Comparison of ENCODE assay signal across 11 cellular contexts in genomic region chr2:135055182-135055786, GRCh38. TPM values are rescaled to one million over a fixed set of nuclear protein-coding genes. Genes with fewer than 3 reads are reported as not detected.
A peak's percentile ranks its signal among the peaks of the same experiment; 100 is the strongest.
DNase-seq lines count a peak whose midpoint lies in the region; ATAC-seq and TF ChIP-seq lines count a peak whose summit lies in the region.
"Had no signal": no experiment of that assay in that cellular context is flagged by ENCODE, and none has a peak within 500 bp of the region (broad histone marks: within the 10 kb centered on the region; RNA-seq: fewer than 3 reads in every experiment).

No MANE protein-coding gene starts in this region.

- H3K9me3 Mint-ChIP-seq in WTC11 = no peaks in the 10 kb centered on the region

- no peak for TF ChIP-seq EP300 in sigmoid colon (IDR thresholded peaks at IDR 0.05)

- H3K27ac ChIP-seq in left ventricle myocardium inferior (replicated peaks) = peak overlapping the region; percentile 39
- H3K27ac ChIP-seq in thyroid gland = no peak overlapping the region
- peak overlapping the region in 2 of 4 donors; percentile 33 to 95 for H3K27ac ChIP-seq in sigmoid colon
- H3K27ac ChIP-seq: Peyer's patch had no signal

- H3K4me1 ChIP-seq in left ventricle myocardium inferior = peaks cover 87% of the 10 kb centered on the region
- peaks cover 5 to 22% of the 10 kb centered on the region in 2 donors for H3K4me1 ChIP-seq in thyroid gland
- H3K4me1 ChIP-seq in sigmoid colon = peaks cover 0 to 51% (median 34%) of the 10 kb centered on the region in 4 donors

- CTCF ChIA-PET in WTC11 (lab: Charles Lee) = interaction anchor here (1.1 kb wide), 1 partner anchor 12 kb away, joined by 3 read pairs; no protein-coding TSS in a partner anchor

- TF ChIP-seq POLR2A in thyroid gland (IDR thresholded peaks at IDR 0.05) (no peak), sigmoid colon (IDR thresholded peaks at IDR 0.05) (no peak)

- H3K27me3 Mint-ChIP-seq in WTC11 (ENCODE audit: low read depth) = no peaks in the 10 kb centered on the region

- no peak for ATAC-seq in WTC11
- ATAC-seq: sciatic nerve had no signal

- intact Hi-C loops in left ventricle myocardium inferior (cut with micrococcal nuclease) = no loop called here
- intact Hi-C loops in cardiac septum (cut with DNase I) = loop anchor here (10.0 kb wide), 2 partner anchors 140 to 480 kb away; partner anchors contain the start of genes CCNT2, R3HDM1 and ZRANB3
- intact Hi-C loops in thyroid gland (cut with DNase I) = no loop called here
- intact Hi-C loops in sigmoid colon (cut with DNase I) = no loop called here

- H3K27me3 ChIP-seq in left ventricle myocardium inferior (ENCODE audit: low read depth) = no peaks in the 10 kb centered on the region
- H3K27me3 ChIP-seq in thyroid gland = no peaks in the 10 kb centered on the region
- no peaks in the 10 kb centered on the region for H3K27me3 ChIP-seq in sigmoid colon
- H3K27me3 ChIP-seq: Peyer's patch had no signal

- peak overlapping the region; percentile 87 for H3K4me3 ChIP-seq in left ventricle myocardium inferior
- no peak overlapping the region for H3K4me3 ChIP-seq in fibroblast of the aortic adventitia (ENCODE audit: low read depth, low read length)
- H3K4me3 ChIP-seq in thyroid gland (replicated peaks in 1 of 3) = no peak overlapping the region
- no peak overlapping the region for H3K4me3 ChIP-seq in sigmoid colon
- H3K4me3 ChIP-seq: Peyer's patch had no signal

- POLR2A ChIA-PET in WTC11 (lab: Charles Lee) = no interaction called here

- peaks cover 15% of the 10 kb centered on the region for H3K4me1 Mint-ChIP-seq in WTC11

- TF ChIP-seq CTCF in left ventricle myocardium inferior (IDR thresholded peaks at IDR 0.05; ENCODE audit: borderline replicate concordance) = no peak
- no peak for TF ChIP-seq CTCF in WTC11 (IDR thresholded peaks at IDR 0.05)
- TF ChIP-seq CTCF in fibroblast of the aortic adventitia (IDR thresholded peaks at IDR 0.05; ENCODE audit: insufficient read depth, low read length) = no peak
- TF ChIP-seq CTCF in thyroid gland (IDR thresholded peaks at IDR 0.05) = no peak
- no peak for TF ChIP-seq CTCF in sigmoid colon (IDR thresholded peaks at IDR 0.05)

- DNase-seq in left ventricle myocardium inferior (no peak), cardiac septum (ENCODE audit: low spot score) (no peak), WTC11 (ENCODE audit: low spot score) (no peak), fibroblast of the aortic adventitia (ENCODE audit: low read depth) (peak; percentile 75), thyroid gland (peak; percentile 6 to 16), NCI-H2029 treated with DMSO at 0.1 percent for 48 hours (lab: John Stamatoyannopoulos, UW) (no peak), sigmoid colon (no peak)
- DNase-seq in stimulated activated CD4-positive, alpha-beta T cell treated with anti-CD3 and anti-CD28 coated beads, Interleukin-15, amount 100 ng/mL, for 24 hours = no peak
- DNase-seq: NCI-H1694, Peyer's patch had no signal

- H3K36me3 Mint-ChIP-seq in WTC11 = peaks cover 11% of the 10 kb centered on the region

- H3K4me3 Mint-ChIP-seq in WTC11 = no peak overlapping the region

- H3K27ac Mint-ChIP-seq in WTC11 = peak overlapping the region; percentile 60; the same call in 1 of the 2 replicates

- no peaks in the 10 kb centered on the region for H3K9me3 ChIP-seq in left ventricle myocardium inferior (replicated peaks)
- no peaks in the 10 kb centered on the region for H3K9me3 ChIP-seq in thyroid gland
- H3K9me3 ChIP-seq in sigmoid colon = no peaks in the 10 kb centered on the region
- H3K9me3 ChIP-seq: Peyer's patch had no signal

- WGBS in thyroid gland, 2 donors = 67 to 81% methylated on average over 2 of the region's 2 CpGs
- WGBS in sigmoid colon, 2 donors = 88 to 93% methylated on average over 2 of the region's 2 CpGs

- H3K36me3 ChIP-seq in left ventricle myocardium inferior (peaks cover 3% of the 10 kb centered on the region), thyroid gland (peaks cover 0 to 1% of the 10 kb centered on the region in 2 donors), sigmoid colon (peaks cover 0 to 1% (median 0%) of the 10 kb centered on the region in 4 donors)

TF ChIP-seq in WTC11, 78 proteins besides CTCF, POLR2A, EP300 and RAD21:
- TF ChIP-seq CREM (CRISPR knock-in tag; IDR thresholded peaks at IDR 0.05) (no peak), JUN (CRISPR knock-in tag; IDR thresholded peaks at IDR 0.05) (no peak), NR2C2 (CRISPR knock-in tag; IDR thresholded peaks at IDR 0.05) (no peak)

RNA-seq across cellular contexts. Expression of gene RAB3GAP1, which starts 3.2 kb away (rescaled TPM):
- 48.6 TPM for total RNA-seq in left ventricle myocardium inferior
- total RNA-seq in cardiac septum = 47.8 TPM
- 25.3 to 28.6 TPM (median 27.6 TPM) in 3 replicates for total RNA-seq in WTC11 (2021)
- 80.0 and 148 TPM in 2 replicates for total RNA-seq in fibroblast of the aortic adventitia (ENCODE audit: low replicate concordance)
- total RNA-seq in thyroid gland = 10 to 100 TPM; 53.0 to 74.5 (median 54.3) TPM
- 10 to 100 TPM; 54.5 to 70.2 (median 60.9) TPM for total RNA-seq in sigmoid colon
- polyA plus RNA-seq in sigmoid colon = 10 to 100 TPM; 18.6 to 22.1 (median 19.0) TPM

RNA-seq across cellular contexts. Expression of gene MAP3K19, which starts 8.0 kb away (rescaled TPM):
- total RNA-seq in left ventricle myocardium inferior (not detected), cardiac septum (not detected), WTC11 (2021) (not detected in 3 replicates), fibroblast of the aortic adventitia (ENCODE audit: low replicate concordance) (not detected in 2 replicates), thyroid gland (under 1 TPM in 1 of 4 donors, not detected in 3; 0.15 TPM), sigmoid colon (not detected)
- polyA plus RNA-seq in sigmoid colon = not detected
- total RNA-seq: Peyer's patch had no signal

Comparison
In these comparisons a context has a peak if more than half of its experiments do, and no peak if none do; other contexts are left out.
1. DNase-seq: peak in fibroblast of the aortic adventitia (single experiment) and thyroid gland (2 of 2); none in left ventricle myocardium inferior (single experiment), cardiac septum (single experiment), WTC11 (single experiment), NCI-H2029 treated with DMSO at 0.1 percent for 48 hours (single experiment), stimulated activated CD4-positive, alpha-beta T cell treated with anti-CD3 and anti-CD28 coated beads, Interleukin-15, amount 100 ng/mL, for 24 hours (single experiment) and sigmoid colon (single experiment).